In the genomic region with DNA sequence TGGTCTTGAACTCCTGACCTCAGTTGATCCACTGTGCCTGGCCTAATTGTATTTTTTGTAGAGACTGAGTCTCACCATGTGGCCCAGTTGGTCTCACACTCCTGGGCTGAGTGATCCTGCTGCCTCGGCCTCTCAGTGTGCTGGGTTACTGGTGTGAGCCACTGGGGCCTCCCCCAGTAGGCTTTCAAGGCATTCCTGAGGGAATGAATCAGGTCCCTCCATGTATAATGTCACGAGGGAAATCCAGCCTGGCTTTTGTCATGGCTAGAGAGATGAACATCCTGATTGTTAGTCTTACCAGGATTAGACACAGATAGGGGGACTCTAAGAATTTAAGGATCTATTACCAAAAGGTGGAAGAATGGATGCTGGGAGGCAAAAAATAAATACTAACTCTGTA, we compare ENCODE assay signal across 1 cellular context.
TF ChIP-seq lines count a peak whose summit lies in the region.

No MANE protein-coding gene starts in this region.

TF ChIP-seq in WTC11, 78 proteins besides CTCF, POLR2A, EP300 and RAD21 (continued from another document):
- TF ChIP-seq ERG (CRISPR knock-in tag; IDR thresholded peaks at IDR 0.05): no peak
- no peak for TF ChIP-seq ZNF232 (CRISPR knock-in tag; IDR thresholded peaks at IDR 0.05)
- TF ChIP-seq IRF2 (CRISPR knock-in tag; IDR thresholded peaks at IDR 0.05; ENCODE audit: borderline replicate concordance, low read depth): no peak
- no peak for TF ChIP-seq JAZF1 (CRISPR knock-in tag; IDR thresholded peaks at IDR 0.05)
- no peak for TF ChIP-seq PRRX2 (CRISPR knock-in tag; IDR thresholded peaks at IDR 0.05)
- no peak for TF ChIP-seq MLX (CRISPR knock-in tag; IDR thresholded peaks at IDR 0.05)
- TF ChIP-seq ZNF138 (CRISPR knock-in tag; conservative IDR thresholded peaks at IDR 0.05): no peak
- no peak for TF ChIP-seq E2F4 (CRISPR knock-in tag; IDR thresholded peaks at IDR 0.05; ENCODE audit: borderline replicate concordance, low read depth)
- TF ChIP-seq ZNF219 (CRISPR knock-in tag; IDR thresholded peaks at IDR 0.05; ENCODE audit: borderline replicate concordance): no peak
- no peak for TF ChIP-seq ZNF317 (CRISPR knock-in tag; IDR thresholded peaks at IDR 0.05; ENCODE audit: borderline replicate concordance, low read depth)
- TF ChIP-seq TP53 (CRISPR knock-in tag; IDR thresholded peaks at IDR 0.05): no peak
- TF ChIP-seq ARID4B (CRISPR knock-in tag; IDR thresholded peaks at IDR 0.05; ENCODE audit: borderline replicate concordance): no peak
